Comparison of ENCODE assay signal across 9 cellular contexts in genomic region chr17:41959336-41960095, GRCh38. TPM values are rescaled to one million over a fixed set of nuclear protein-coding genes. Genes with fewer than 3 reads are reported as not detected.
DNase-seq lines count a peak whose midpoint lies in the region; ATAC-seq, FAIRE-seq and TF ChIP-seq lines count a peak whose summit lies in the region.
"Had no signal": no experiment of that assay in that cellular context is flagged by ENCODE, and none has a peak within 500 bp of the region (broad histone marks: within the 10 kb centered on the region; RNA-seq: fewer than 3 reads in every experiment).

No MANE protein-coding gene starts in this region.

- TF ChIP-seq CTCF in MCF 10A (IDR thresholded peaks at IDR 0.05; ENCODE audit: unreplicated experiment) (peak; percentile 44), breast epithelium (IDR thresholded peaks at IDR 0.05) (peak in 1 of 3 donors; percentile 17), neural cell (IDR thresholded peaks at IDR 0.05; ENCODE audit: poor library complexity, severe bottlenecking) (peak; percentile 11)

- TF ChIP-seq POLR2A in breast epithelium (IDR thresholded peaks at IDR 0.05), result no peak

- no peak overlapping the region for H3K9ac ChIP-seq in neural cell (ENCODE audit: low read length)

- no peaks in the 10 kb centered on the region for H3K9me3 Mint-ChIP-seq in MCF 10A (ENCODE audit: unreplicated experiment)
- H3K9me3 Mint-ChIP-seq in activated T-cell treated with anti-CD3 and anti-CD28 coated beads, Interleukin-2, amount 50 U/mL, for 72 hours, result no peaks in the 10 kb centered on the region
- H3K9me3 Mint-ChIP-seq: dendritic cell treated with granulocyte-macrophage colony-stimulating factor and Interleukin-4, amounts not matched to agents 40 ng/mL and 50 ng/mL, for 4 days had no signal

- H3K4me1 Mint-ChIP-seq in MCF 10A (ENCODE audit: insufficient read depth, unreplicated experiment), result no peaks in the 10 kb centered on the region
- peaks cover 4% of the 10 kb centered on the region for H3K4me1 Mint-ChIP-seq in activated T-cell treated with anti-CD3 and anti-CD28 coated beads, Interleukin-2, amount 50 U/mL, for 72 hours (ENCODE audit: low read depth)

- no peaks in the 10 kb centered on the region for H3F3A ChIP-seq in neural cell (ENCODE audit: insufficient read depth, low read length, poor library complexity, severe bottlenecking)

- H3K9me2 ChIP-seq in neural cell (ENCODE audit: insufficient read depth, low read length), result no peaks in the 10 kb centered on the region

- H3K27ac ChIP-seq in breast epithelium (peak overlapping the region in 1 of 2 donors; percentile 1), neural cell (ENCODE audit: low read length) (no peak overlapping the region)

- CTCF ChIA-PET in MCF 10A (lab: Yijun Ruan, JAX), result interaction anchor here (0.6 to 2.7 kb wide), 9 partner anchors 14 to 222 kb away, joined by 3 to 8 read pairs (median 4); partner anchors contain the start of gene ODAD4

- H3K4me2 ChIP-seq in neural cell (ENCODE audit: low read length), result no peak overlapping the region

- no peaks in the 10 kb centered on the region for H4K20me1 ChIP-seq in neural cell (ENCODE audit: insufficient read depth)

- no peak overlapping the region for H2AFZ ChIP-seq in neural cell (ENCODE audit: low read depth, low read length)

- BruUV-seq in MCF 10A (replicated peaks; lab: Mats Ljungman, UMichigan), result no TSS peak

- no peaks in the 10 kb centered on the region for H3K27me3 Mint-ChIP-seq in MCF 10A (ENCODE audit: insufficient read depth, unreplicated experiment)
- no peaks in the 10 kb centered on the region for H3K27me3 Mint-ChIP-seq in activated T-cell treated with anti-CD3 and anti-CD28 coated beads, Interleukin-2, amount 50 U/mL, for 72 hours (ENCODE audit: low read depth)

- DNase-seq in MCF 10A (ENCODE audit: unreplicated experiment), result peak; percentile 55
- DNase-seq in breast epithelium (ENCODE audit: low spot score in 2 of 2), result no peak
- DNase-seq in NCI-H82 (lab: John Stamatoyannopoulos, UW), result peak; percentile 90
- peak; percentile 60 to 65 for DNase-seq in dermis microvascular lymphatic vessel endothelial cell (ENCODE audit: low read depth in 2 of 2)
- no peak for DNase-seq in foreskin melanocyte
- no peak for DNase-seq in urothelium cell line (ENCODE audit: low spot score)
- DNase-seq in activated T-cell treated with anti-CD3 and anti-CD28 coated beads, Interleukin-2, amount 50 U/mL, for 72 hours, result no peak

- H3K4me3 Mint-ChIP-seq in MCF 10A (ENCODE audit: unreplicated experiment), result no peak overlapping the region
- H3K4me3 Mint-ChIP-seq in activated T-cell treated with anti-CD3 and anti-CD28 coated beads, Interleukin-2, amount 50 U/mL, for 72 hours, result no peak overlapping the region
- H3K4me3 Mint-ChIP-seq: dendritic cell treated with granulocyte-macrophage colony-stimulating factor and Interleukin-4, amounts not matched to agents 40 ng/mL and 50 ng/mL, for 4 days had no signal

- no peak overlapping the region for H3K4me3 ChIP-seq in breast epithelium
- H3K4me3 ChIP-seq in neural cell (ENCODE audit: low read length), result no peak overlapping the region

- TF ChIP-seq EP300 in neural cell (conservative IDR thresholded peaks at IDR 0.05; ENCODE audit: poor library complexity, severe bottlenecking), result no peak

- H3K36me3 Mint-ChIP-seq in MCF 10A (ENCODE audit: insufficient read depth, unreplicated experiment), result no peaks in the 10 kb centered on the region
- H3K36me3 Mint-ChIP-seq in activated T-cell treated with anti-CD3 and anti-CD28 coated beads, Interleukin-2, amount 50 U/mL, for 72 hours (ENCODE audit: insufficient read depth in 2 of 2), result no peaks in the 10 kb centered on the region

- peak overlapping the region; percentile 16 for H3K27ac Mint-ChIP-seq in MCF 10A (ENCODE audit: low read depth, unreplicated experiment)
- H3K27ac Mint-ChIP-seq in activated T-cell treated with anti-CD3 and anti-CD28 coated beads, Interleukin-2, amount 50 U/mL, for 72 hours, result no peak overlapping the region
- H3K27ac Mint-ChIP-seq: dendritic cell treated with granulocyte-macrophage colony-stimulating factor and Interleukin-4, amounts not matched to agents 40 ng/mL and 50 ng/mL, for 4 days had no signal

- no peak for ATAC-seq in activated T-cell treated with anti-CD3 and anti-CD28 coated beads, Interleukin-2, amount 50 U/mL, for 72 hours (replicated peaks in 1 of 2)

- TF ChIP-seq RAD21 in neural cell (conservative IDR thresholded peaks at IDR 0.05), result no peak

- intact Hi-C loops in MCF 10A (cut with micrococcal nuclease) (loop anchor here (1.0 to 2.0 kb wide), 2 partner anchors 149 to 221 kb away; partner anchors contain the start of gene P3H4), breast epithelium (cut with DNase I; ENCODE audit: low total_unique reads) (loop anchor here (5.0 to 10.0 kb wide), 3 partner anchors 65 to 818 kb away; partner anchors contain the start of gene NKIRAS2)

- no peak for FAIRE-seq in urothelium cell line (lab: Jason Lieb, UNC)

- no peaks in the 10 kb centered on the region for H3K36me3 ChIP-seq in breast epithelium
- no peaks in the 10 kb centered on the region for H3K36me3 ChIP-seq in neural cell (ENCODE audit: insufficient read depth, low read length)

- POLR2A ChIA-PET in MCF 10A (lab: Yijun Ruan, JAX), result interaction anchor here (0.6 to 1.2 kb wide), 5 partner anchors 13 to 149 kb away, joined by 3 to 5 read pairs (median 3); partner anchors contain the start of gene ACLY

- H3K9me3 ChIP-seq in breast epithelium, result no peaks in the 10 kb centered on the region
- no peaks in the 10 kb centered on the region for H3K9me3 ChIP-seq in neural cell (ENCODE audit: low read length)

- no peaks in the 10 kb centered on the region for H3K79me2 ChIP-seq in neural cell (replicated peaks; ENCODE audit: insufficient read depth, low read length)

- H3K4me1 ChIP-seq in breast epithelium, result no peaks in the 10 kb centered on the region

- H3K27me3 ChIP-seq in breast epithelium (no peaks in the 10 kb centered on the region), neural cell (ENCODE audit: insufficient read depth, low read depth, low read length) (no peaks in the 10 kb centered on the region)

TF ChIP-seq in neural cell, 6 proteins besides CTCF, POLR2A, EP300 and RAD21:
- TF ChIP-seq SMC3 (conservative IDR thresholded peaks at IDR 0.05; ENCODE audit: poor library complexity) (no peak), POLR2AphosphoS5 (IDR thresholded peaks at IDR 0.05) (no peak), EZH2 (IDR thresholded peaks at IDR 0.05; ENCODE audit: borderline replicate concordance, insufficient read depth, low read length, poor library complexity, severe bottlenecking) (no peak), TAF1 (IDR thresholded peaks at IDR 0.05; ENCODE audit: low read depth) (no peak), REST (IDR thresholded peaks at IDR 0.05; ENCODE audit: borderline replicate concordance) (no peak), MXI1 (conservative IDR thresholded peaks at IDR 0.05; ENCODE audit: poor library complexity, severe bottlenecking) (no peak)

RNA-seq across cellular contexts. Expression of gene CNP, which starts 7.1 kb away (rescaled TPM):
- 42.6 and 46.2 TPM in 2 replicates for total RNA-seq in MCF 10A (2022)
- total RNA-seq in breast epithelium, result 10 to 100 TPM; 51.8 to 55.5 (median 53.7) TPM
- total RNA-seq in dermis microvascular lymphatic vessel endothelial cell, result 46.1 and 63.1 TPM in 2 replicates
- 27.7 and 29.6 TPM in 2 replicates for polyA plus RNA-seq in neural cell
- polyA minus RNA-seq in neural cell, result 52.7 and 52.8 TPM in 2 replicates
- total RNA-seq in activated T-cell treated with anti-CD3 and anti-CD28 coated beads, Interleukin-2, amount 50 U/mL, for 72 hours, result 10 to 100 TPM; 51.4 to 53.8 TPM

RNA-seq across cellular contexts. Expression of gene ODAD4, which starts 29.1 kb away (rescaled TPM):
- total RNA-seq in MCF 10A (2022) (0.96 and 1.3 TPM in 2 replicates), breast epithelium (1 to 10 TPM in 2 of 3 donors, under 1 TPM in 1; 0.48 to 3.2 (median 1.6) TPM), dermis microvascular lymphatic vessel endothelial cell (0.13 and 0.25 TPM in 2 replicates)
- polyA plus RNA-seq in neural cell, result 5.2 and 5.7 TPM in 2 replicates
- polyA minus RNA-seq in neural cell, result 2.7 TPM in 2 replicates
- total RNA-seq in activated T-cell treated with anti-CD3 and anti-CD28 coated beads, Interleukin-2, amount 50 U/mL, for 72 hours, result 1 to 10 TPM in 1 of 2 donors, under 1 TPM in 1; 0.72 to 1.6 TPM

RNA-seq across cellular contexts. Expression of gene ACLY, which starts 40.8 kb away (rescaled TPM):
- 67.7 and 67.9 TPM in 2 replicates for total RNA-seq in MCF 10A (2022)
- total RNA-seq in breast epithelium, result 10 to 100 TPM; 50.1 to 84.2 (median 66.3) TPM
- total RNA-seq in dermis microvascular lymphatic vessel endothelial cell, result 205 and 232 TPM in 2 replicates
- polyA plus RNA-seq in neural cell, result 136 and 148 TPM in 2 replicates
- polyA minus RNA-seq in neural cell, result 196 and 204 TPM in 2 replicates
- 100 to 1,000 TPM; 124 to 129 TPM for total RNA-seq in activated T-cell treated with anti-CD3 and anti-CD28 coated beads, Interleukin-2, amount 50 U/mL, for 72 hours

RNA-seq across cellular contexts. Expression of gene DNAJC7, which starts 57.7 kb away (rescaled TPM):
- 112 and 130 TPM in 2 replicates for total RNA-seq in MCF 10A (2022)
- 10 to 100 TPM; 69.7 to 73.7 (median 70.4) TPM for total RNA-seq in breast epithelium
- total RNA-seq in dermis microvascular lymphatic vessel endothelial cell, result 56.9 and 59.8 TPM in 2 replicates
- 107 and 126 TPM in 2 replicates for polyA plus RNA-seq in neural cell
- 118 and 137 TPM in 2 replicates for polyA minus RNA-seq in neural cell
- 100 to 1,000 TPM; 106 to 117 TPM for total RNA-seq in activated T-cell treated with anti-CD3 and anti-CD28 coated beads, Interleukin-2, amount 50 U/mL, for 72 hours

Comparison
In these comparisons a context has a peak if more than half of its experiments do, and no peak if none do; other contexts are left out.
1. DNase-seq: peak in MCF 10A (single experiment), NCI-H82 (single experiment) and dermis microvascular lymphatic vessel endothelial cell (2 of 2); none in breast epithelium (0 of 2), foreskin melanocyte (single experiment), urothelium cell line (single experiment) and activated T-cell treated with anti-CD3 and anti-CD28 coated beads, Interleukin-2, amount 50 U/mL, for 72 hours (0 of 2).